13 cellular contexts compared by ENCODE assay signal in the genomic region with DNA sequence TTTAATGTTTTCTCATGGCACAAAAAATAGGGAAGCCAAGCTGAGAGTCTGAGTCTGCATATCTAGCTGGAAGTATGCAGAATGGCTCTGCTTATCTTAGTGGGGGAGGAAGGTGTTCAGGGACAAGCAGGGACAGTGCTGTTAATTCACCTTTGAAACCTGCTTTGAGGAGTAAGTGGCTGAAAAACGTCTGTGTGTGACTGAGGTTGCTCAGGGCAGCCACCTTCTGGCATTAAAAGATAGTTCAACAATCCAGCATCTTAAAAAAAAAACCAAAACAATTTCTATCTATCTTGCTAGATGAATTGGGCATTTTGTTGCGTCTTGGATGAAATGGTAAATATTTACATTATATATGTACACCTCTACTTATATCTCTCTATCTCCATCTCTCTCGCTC. TPM values are rescaled to one million over a fixed set of nuclear protein-coding genes. Genes with fewer than 3 reads are reported as not detected.
DNase-seq lines count a peak whose midpoint lies in the region; ATAC-seq and TF ChIP-seq lines count a peak whose summit lies in the region.
"Had no signal": no experiment of that assay in that cellular context is flagged by ENCODE, and none has a peak within 500 bp of the region (broad histone marks: within the 10 kb centered on the region; RNA-seq: fewer than 3 reads in every experiment).

No MANE protein-coding gene starts in this region.

- peaks cover 15% of the 10 kb centered on the region for H3K4me1 Mint-ChIP-seq in brain
- peaks cover 6% of the 10 kb centered on the region for H3K4me1 Mint-ChIP-seq in neural crest cell

- peak; percentile 19 for DNase-seq in DMS 273 (lab: John Stamatoyannopoulos, UW; ENCODE audit: unreplicated experiment)
- DNase-seq in DMS 273 treated with DMSO at 0.1 percent for 48 hours (lab: John Stamatoyannopoulos, UW), result no peak
- no peak for DNase-seq in NB4 (ENCODE audit: low read depth)
- no peak for DNase-seq in neural crest cell (ENCODE audit: low read depth, low spot score)
- DNase-seq: 8988T; activated CD4-positive, alpha-beta T cell treated with anti-CD3 and anti-CD28 coated beads, Interleukin-2, amount 50 U/mL, for 4 hours; naive thymus-derived CD4-positive, alpha-beta T cell; stimulated activated CD4-positive, alpha-beta T cell treated with anti-CD3 and anti-CD28 coated beads, Interleukin-2, amount 100 ng/mL, for 48 hours had no signal

- peaks cover 0 to 3% (median 0%) of the 10 kb centered on the region in 5 experiments for H3K9me3 Mint-ChIP-seq in brain
- H3K9me3 Mint-ChIP-seq in neural crest cell, result no peaks in the 10 kb centered on the region

- H3K27ac Mint-ChIP-seq in brain (no peak overlapping the region), neural crest cell (ENCODE audit: unreplicated experiment) (no peak overlapping the region)
- H3K27ac Mint-ChIP-seq: naive thymus-derived CD4-positive, alpha-beta T cell had no signal

- peaks cover 14% of the 10 kb centered on the region for H3K27me3 Mint-ChIP-seq in brain
- H3K27me3 Mint-ChIP-seq in neural crest cell (ENCODE audit: low read depth), result peaks cover 59% of the 10 kb centered on the region

- H3K4me3 Mint-ChIP-seq in brain, result no peak overlapping the region
- H3K4me3 Mint-ChIP-seq in neural crest cell, result no peak overlapping the region
- H3K4me3 Mint-ChIP-seq: naive thymus-derived CD4-positive, alpha-beta T cell had no signal

- no peak overlapping the region for H3K4me3 ChIP-seq in NB4 (ENCODE audit: low read depth, low read length)

- H3K36me3 Mint-ChIP-seq in brain (no peaks in the 10 kb centered on the region), neural crest cell (ENCODE audit: low read depth) (no peaks in the 10 kb centered on the region)
- H3K36me3 Mint-ChIP-seq: naive thymus-derived CD4-positive, alpha-beta T cell had no signal

- TF ChIP-seq CTCF in NB4 (IDR thresholded peaks at IDR 0.05; ENCODE audit: low read depth, low read length) (peak; percentile 23), brain (conservative IDR thresholded peaks at IDR 0.05) (peak; percentile 29), neural crest cell (conservative IDR thresholded peaks at IDR 0.05) (peak; percentile 46)

- TF ChIP-seq POLR2A in NB4 (IDR thresholded peaks at IDR 0.05; ENCODE audit: extremely low read depth, insufficient read length), result no peak

- ATAC-seq in GM18907 (IDR thresholded peaks at IDR 0.05; ENCODE audit: unreplicated experiment), result no peak
- no peak for ATAC-seq in HG03108 (IDR thresholded peaks at IDR 0.05; ENCODE audit: unreplicated experiment)
- ATAC-seq in GM18502 (IDR thresholded peaks at IDR 0.05; ENCODE audit: poor library complexity, unreplicated experiment), result no peak
- ATAC-seq: naive thymus-derived CD4-positive, alpha-beta T cell had no signal

RNA-seq across cellular contexts. Expression of a gene that starts 2.0 kb away (rescaled TPM):
- polyA plus RNA-seq in brain (ENCODE audit: insufficient read depth, low read depth, low replicate concordance), result 56.9 TPM
- 0.07 TPM in 1 of 2 replicates, not detected in the other for total RNA-seq in neural crest cell
- total RNA-seq: glomerular endothelial cell; naive thymus-derived CD4-positive, alpha-beta T cell had no signal
- polyA plus RNA-seq: naive thymus-derived CD4-positive, alpha-beta T cell had no signal
